ENCODE assay signal across 21 cellular contexts in genomic region chr19:5330307-5330720, GRCh38. TPM values are rescaled to one million over a fixed set of nuclear protein-coding genes. Genes with fewer than 3 reads are reported as not detected.
DNase-seq lines count a peak whose midpoint lies in the region; ATAC-seq, FAIRE-seq and TF ChIP-seq lines count a peak whose summit lies in the region.
"Had no signal": no experiment of that assay in that cellular context is flagged by ENCODE, and none has a peak within 500 bp of the region (broad histone marks: within the 10 kb centered on the region; RNA-seq: fewer than 3 reads in every experiment).

No MANE protein-coding gene starts in this region.

- H3K4ac ChIP-seq in H1 (replicated peaks; ENCODE audit: insufficient read length, low read depth, low read length) (no peak overlapping the region), H9 (ENCODE audit: low read depth, low read length) (no peak overlapping the region)

- peak; percentile 89 for FAIRE-seq in GM18507 (lab: Jason Lieb, UNC)
- no peak for FAIRE-seq in H1 (lab: Jason Lieb, UNC)

- H3K18ac ChIP-seq in H1 (ENCODE audit: extremely low read depth, low read length) (no peak overlapping the region), H9 (ENCODE audit: insufficient read length, low read depth, low read length) (no peak overlapping the region)

- TF ChIP-seq RAD21 in H1 (IDR thresholded peaks at IDR 0.05 in 1 of 2, conservative IDR thresholded peaks at IDR 0.05 in 1 of 2; ENCODE audit: low read depth in 2 of 2, low read length in 2 of 2), result no peak

- H3K9ac ChIP-seq in H1 (replicated peaks in 1 of 4; ENCODE audit: extremely low read depth in 1 of 4, low read depth in 3 of 4, low read length in 3 of 4) (no peak overlapping the region), H9 (ENCODE audit: extremely low read depth, insufficient read length, low read length) (no peak overlapping the region), GM23248 (no peak overlapping the region)
- H3K9ac ChIP-seq: SK-N-SH had no signal

- no peaks in the 10 kb centered on the region; a peak in 2 of 7 replicates for H3K4me1 ChIP-seq in H1 (replicated peaks in 1 of 4; ENCODE audit: control insufficient read depth in 3 of 4, insufficient read depth in 4 of 4, low read length in 3 of 4)
- H3K4me1 ChIP-seq in H9 (ENCODE audit: insufficient read depth, low read length), result no peaks in the 10 kb centered on the region
- no peaks in the 10 kb centered on the region for H3K4me1 ChIP-seq in GM23248 (ENCODE audit: insufficient read depth)
- H3K4me1 ChIP-seq: Caco-2 had no signal

- CTCF ChIA-PET in H1 (lab: Charles Lee; ENCODE audit: partially characterized antibody), result no interaction called here

- in situ Hi-C loops in GM23248 (cut with MboI), result no loop called here

- POLR2A ChIA-PET in H1 (lab: Charles Lee; ENCODE audit: partially characterized antibody), result no interaction called here

- H3K4me3 ChIP-seq in H1 (ENCODE audit: extremely low read depth in 1 of 4, insufficient read depth in 2 of 4, low read depth in 3 of 4, low read length in 4 of 4), result no peak overlapping the region
- no peak overlapping the region for H3K4me3 ChIP-seq in GM23248

- no peak overlapping the region for H3K27ac Mint-ChIP-seq in stimulated activated naive B cell treated with anti-CD40 and anti-IgM and Interleukin-4, amounts not matched to agents 10 μg/mL and 1 μg/mL and 100 μg/mL, for 72 hours
- no peak overlapping the region for H3K27ac Mint-ChIP-seq in H9
- H3K27ac Mint-ChIP-seq: CD4-positive, alpha-beta T cell; T-helper 2 cell treated with Interferon-gamma antibody and Interleukin-4, amounts not matched to agents 5 μg/mL and 100 μg/mL, for 36 hours had no signal

- no peaks in the 10 kb centered on the region for H3K9me2 ChIP-seq in GM23248 (ENCODE audit: insufficient read depth)
- H3K9me2 ChIP-seq: SK-N-SH had no signal

- WGBS in H1 (ENCODE audit: extremely low coverage in 1 of 2, insufficient coverage in 1 of 2, insufficient read length in 1 of 2, insufficient replicate concordance in 2 of 2, low coverage in 1 of 2, low lambda C conversion rate in 2 of 2, missing lambda C conversion rate in 1 of 2), 2 experiments, result 88% methylated on average over 10 of the region's 10 CpGs; no CpG with 5 or more reads in 1 of the 2 experiments
- no CpG with 5 or more reads among the region's 10 CpGs for WGBS in H9 (ENCODE audit: extremely low coverage, insufficient read length, low lambda C conversion rate)
- 90 to 94% methylated on average over 10 of the region's 10 CpGs for WGBS in GM23248 (ENCODE audit: low coverage in 1 of 2, low lambda C conversion rate in 2 of 2, missing lambda C conversion rate in 2 of 2), 2 experiments

- H3K27me3 ChIP-seq in H1 (replicated peaks in 1 of 4; ENCODE audit: control insufficient read depth in 3 of 4, extremely low read depth in 1 of 4, insufficient read depth in 3 of 4, low read length in 3 of 4) (no peaks in the 10 kb centered on the region), H9 (ENCODE audit: insufficient read depth, low read length) (no peaks in the 10 kb centered on the region), GM23248 (replicated peaks; ENCODE audit: insufficient read depth) (no peaks in the 10 kb centered on the region)

- H2BK5ac ChIP-seq in H1 (ENCODE audit: low read depth, low read length) (no peak overlapping the region), H9 (ENCODE audit: insufficient read length, low read length) (no peak overlapping the region)

- no peak overlapping the region for H3T11ph ChIP-seq in H9 (ENCODE audit: low read length)

- H2BK15ac ChIP-seq in H1 (ENCODE audit: low read length) (no peak overlapping the region), H9 (ENCODE audit: low read depth, low read length) (no peak overlapping the region)

- H2AK5ac ChIP-seq in H1 (ENCODE audit: low read depth, low read length), result no peak overlapping the region
- no peak overlapping the region for H2AK5ac ChIP-seq in H9 (ENCODE audit: insufficient read length, low read length)

- no peak overlapping the region for H4K8ac ChIP-seq in H1 (ENCODE audit: extremely low read depth, insufficient read depth, low read length)
- H4K8ac ChIP-seq in H9 (replicated peaks; ENCODE audit: insufficient read length, low read depth, low read length), result no peak overlapping the region

- H3K4me2 ChIP-seq in H1 (ENCODE audit: insufficient read depth in 1 of 2, low read depth in 2 of 2, low read length in 2 of 2) (no peak overlapping the region), H9 (ENCODE audit: insufficient read depth, insufficient read length, low read length) (no peak overlapping the region), GM23248 (ENCODE audit: unreplicated experiment) (no peak overlapping the region)
- H3K4me2 ChIP-seq: SK-N-SH had no signal

- H3K79me2 ChIP-seq in H1 (ENCODE audit: control insufficient read depth in 1 of 2, insufficient read depth in 2 of 2, low read length in 2 of 2) (peaks cover 12 to 90% of the 10 kb centered on the region in 2 experiments; a peak in 3 of 4 replicates), H9 (ENCODE audit: insufficient read depth, low read length) (peaks cover 29% of the 10 kb centered on the region; the same call in 1 of the 2 replicates), GM23248 (ENCODE audit: insufficient read depth) (no peaks in the 10 kb centered on the region)

- H4K5ac ChIP-seq in H1 (ENCODE audit: insufficient read length, low read depth, low read length) (no peak overlapping the region), H9 (ENCODE audit: insufficient read length, low read depth, low read length) (no peak overlapping the region)

- no peaks in the 10 kb centered on the region for H3F3A ChIP-seq in GM23248 (ENCODE audit: insufficient read depth)

- H4K20me1 ChIP-seq in H1 (replicated peaks in 1 of 2; ENCODE audit: control insufficient read depth in 1 of 2, insufficient read depth in 2 of 2, low read length in 2 of 2) (peaks cover 45 to 55% of the 10 kb centered on the region in 2 experiments), H9 (ENCODE audit: control insufficient read depth, insufficient read depth, insufficient read length) (no peaks in the 10 kb centered on the region), GM23248 (ENCODE audit: insufficient read depth) (no peaks in the 10 kb centered on the region)

- H2BK120ac ChIP-seq in H1 (replicated peaks; ENCODE audit: low read depth, low read length) (no peak overlapping the region), H9 (ENCODE audit: low read depth, low read length, poor library complexity, severe bottlenecking) (no peak overlapping the region)

- H4K91ac ChIP-seq in H1 (replicated peaks; ENCODE audit: insufficient read length, low read length) (no peak overlapping the region), H9 (ENCODE audit: insufficient read length, low read depth, low read length) (no peak overlapping the region)

- H3K23me2 ChIP-seq in H1 (ENCODE audit: low read depth, low read length), result no peaks in the 10 kb centered on the region
- H3K23me2 ChIP-seq in H9 (ENCODE audit: insufficient read length, low read depth, low read length, poor library complexity, severe bottlenecking), result no peaks in the 10 kb centered on the region

- no peak for TF ChIP-seq POLR2A in H1 (IDR thresholded peaks at IDR 0.05; ENCODE audit: control extremely low read depth in 1 of 2, low read depth in 2 of 2, low read length in 2 of 2)

- H3K9me3 ChIP-seq in H1 (ENCODE audit: insufficient read depth in 2 of 2, low read depth in 1 of 2, low read length in 1 of 2) (no peaks in the 10 kb centered on the region), H9 (ENCODE audit: control insufficient read depth, low read depth, low read length) (no peaks in the 10 kb centered on the region), GM23248 (ENCODE audit: low read depth) (no peaks in the 10 kb centered on the region)
- H3K9me3 ChIP-seq: Caco-2, SK-N-SH had no signal

- no peak overlapping the region for H3K4me3 Mint-ChIP-seq in stimulated activated naive B cell treated with anti-CD40 and anti-IgM and Interleukin-4, amounts not matched to agents 10 μg/mL and 1 μg/mL and 100 μg/mL, for 72 hours
- no peak overlapping the region for H3K4me3 Mint-ChIP-seq in H9
- H3K4me3 Mint-ChIP-seq: CD4-positive, alpha-beta T cell; T-helper 2 cell treated with Interferon-gamma antibody and Interleukin-4, amounts not matched to agents 5 μg/mL and 100 μg/mL, for 36 hours had no signal

- no peak overlapping the region for H2BK20ac ChIP-seq in H1 (ENCODE audit: low read length)
- no peak overlapping the region for H2BK20ac ChIP-seq in H9 (ENCODE audit: low read depth, low read length, poor library complexity, severe bottlenecking)

- no peak overlapping the region for H3K56ac ChIP-seq in H1 (replicated peaks; ENCODE audit: insufficient read length, low read depth, low read length)
- H3K56ac ChIP-seq in H9 (ENCODE audit: insufficient read length, low read depth, low read length), result no peak overlapping the region

- H3K79me1 ChIP-seq in H1 (ENCODE audit: low read depth, low read length) (peaks cover 23% of the 10 kb centered on the region), H9 (ENCODE audit: insufficient read depth, low read depth, low read length, poor library complexity, severe bottlenecking) (peaks cover 12% of the 10 kb centered on the region)

- H3K27me3 Mint-ChIP-seq in stimulated activated naive B cell treated with anti-CD40 and anti-IgM and Interleukin-4, amounts not matched to agents 10 μg/mL and 1 μg/mL and 100 μg/mL, for 72 hours, result peaks cover 37 to 48% of the 10 kb centered on the region in 2 donors
- H3K27me3 Mint-ChIP-seq in H9 (ENCODE audit: low read depth), result no peaks in the 10 kb centered on the region

- H3K23ac ChIP-seq in H1 (ENCODE audit: insufficient read length), result no peak overlapping the region
- H3K23ac ChIP-seq in H9 (ENCODE audit: insufficient read length, low read depth, low read length), result no peak overlapping the region

- no peaks in the 10 kb centered on the region for H3K9me3 Mint-ChIP-seq in stimulated activated naive B cell treated with anti-CD40 and anti-IgM and Interleukin-4, amounts not matched to agents 10 μg/mL and 1 μg/mL and 100 μg/mL, for 72 hours
- no peaks in the 10 kb centered on the region for H3K9me3 Mint-ChIP-seq in H9
- H3K9me3 Mint-ChIP-seq: CD4-positive, alpha-beta T cell; T-helper 2 cell treated with Interferon-gamma antibody and Interleukin-4, amounts not matched to agents 5 μg/mL and 100 μg/mL, for 36 hours had no signal

- H3K4me1 Mint-ChIP-seq in stimulated activated naive B cell treated with anti-CD40 and anti-IgM and Interleukin-4, amounts not matched to agents 10 μg/mL and 1 μg/mL and 100 μg/mL, for 72 hours, result peaks cover 4% of the 10 kb centered on the region in 2 donors
- H3K4me1 Mint-ChIP-seq in H9, result peaks cover 7 to 16% of the 10 kb centered on the region in 2 experiments; a peak in 3 of 4 replicates

- H3K36me3 ChIP-seq in H1 (ENCODE audit: control insufficient read depth in 2 of 4, insufficient read depth in 4 of 4, low read length in 3 of 4) (peaks cover 0 to 3% (median 1%) of the 10 kb centered on the region in 4 experiments; a peak in 1 of 8 replicates), GM23248 (ENCODE audit: low read depth) (no peaks in the 10 kb centered on the region)

- TF ChIP-seq CTCF in GM10266 (IDR thresholded peaks at IDR 0.05; ENCODE audit: control insufficient read depth, insufficient read depth, low read depth, missing control alignments) (no peak), H1 (IDR thresholded peaks at IDR 0.05; ENCODE audit: control extremely low read depth in 1 of 3, insufficient read depth in 1 of 3, low read depth in 1 of 3, low read length in 3 of 3) (no peak), H9 (conservative IDR thresholded peaks at IDR 0.05) (no peak)

- DNase-seq in GM10266 (ENCODE audit: extremely low spot score) (peak; percentile 75), GM18507 (ENCODE audit: extremely low spot score, insufficient read length, low read depth) (peak; percentile 33), H1 (ENCODE audit: low read depth in 1 of 2, low spot score in 2 of 2) (no peak), H9 (no peak), GM23248 (no peak), NCI-H524 treated with DMSO at 0.1 percent for 48 hours (lab: John Stamatoyannopoulos, UW) (no peak)
- DNase-seq in stimulated activated naive B cell treated with anti-CD40 and anti-IgM and Interleukin-4, amounts not matched to agents 10 μg/mL and 1 μg/mL and 100 μg/mL, for 72 hours, result peak; percentile 51
- DNase-seq: Caco-2; CD4-positive, alpha-beta T cell; GF-D8; HCEC 1CT; NCI-H1105; NCI-H1694; NCI-H2227 treated with DMSO at 0.1 percent for 48 hours; NCI-H510A treated with DMSO at 0.1 percent for 48 hours; NCI-H82; PC-3; RPMI8226; SHP77 treated with DMSO at 0.1 percent for 48 hours; SK-N-SH had no signal

- H3K14ac ChIP-seq in H1 (ENCODE audit: insufficient read length), result no peak overlapping the region
- H3K14ac ChIP-seq in H9 (ENCODE audit: insufficient read depth, low read length), result no peak overlapping the region

- no peak overlapping the region for H3K27ac ChIP-seq in H1 (ENCODE audit: low read depth, low read length)
- no peak overlapping the region for H3K27ac ChIP-seq in H9 (ENCODE audit: insufficient read length, low read depth, low read length)
- no peak overlapping the region for H3K27ac ChIP-seq in GM23248

- H2AFZ ChIP-seq in H1 (ENCODE audit: low read length) (no peak overlapping the region), H9 (ENCODE audit: low read length) (no peak overlapping the region), GM23248 (no peak overlapping the region)

- no peaks in the 10 kb centered on the region for H3K36me3 Mint-ChIP-seq in stimulated activated naive B cell treated with anti-CD40 and anti-IgM and Interleukin-4, amounts not matched to agents 10 μg/mL and 1 μg/mL and 100 μg/mL, for 72 hours
- H3K36me3 Mint-ChIP-seq in H9 (ENCODE audit: insufficient read depth in 1 of 3, low read depth in 3 of 3), result peaks cover 12 to 37% (median 20%) of the 10 kb centered on the region in 3 experiments; a peak in 6 of 7 replicates

- TF ChIP-seq EP300 in H1 (IDR thresholded peaks at IDR 0.05; ENCODE audit: borderline replicate concordance in 1 of 2, low read depth in 2 of 2, low read length in 2 of 2), result no peak

- H2BK12ac ChIP-seq in H1 (ENCODE audit: low read depth, low read length), result no peak overlapping the region
- no peak overlapping the region for H2BK12ac ChIP-seq in H9 (ENCODE audit: insufficient read length, low read depth, low read length)

- ATAC-seq in stimulated activated naive B cell treated with anti-CD40 and anti-IgM and Interleukin-4, amounts not matched to agents 10 μg/mL and 1 μg/mL and 100 μg/mL, for 72 hours (replicated peaks), result peak; percentile 89 to 92
- ATAC-seq: PC-3 had no signal

RNA-seq across cellular contexts. Expression of gene PTPRS, which starts 10.3 kb away (rescaled TPM):
- 218 and 223 TPM in 2 replicates for total RNA-seq in H1 (2021; fragmentation: NEBNext Ultra II Directional; extraction: Animal tissue kit (Norgen Biotek cat#: 25700))
- 96.8 and 146 TPM in 2 replicates for polyA plus RNA-seq in H1 (2011; rRNA removed)
- polyA plus RNA-seq in H1 (2011; cell fraction: cytosol; rRNA removed), result 87.7 TPM
- polyA plus RNA-seq in H1 (2011; cell fraction: nucleus; rRNA removed), result 278 TPM
- polyA plus RNA-seq in H1 (2012, experiment 1 of 2), result 73.0 to 132 TPM (median 116 TPM) in 4 replicates
- 60.0 TPM for polyA plus RNA-seq in H1 (2012, experiment 2 of 2)
- 124 TPM for polyA plus RNA-seq in H1 (2013, experiment 1 of 2)
- 122 TPM for polyA plus RNA-seq in H1 (2013, experiment 2 of 2)
- 192 and 241 TPM in 2 replicates for polyA minus RNA-seq in H1 (2011; rRNA and poly(A)+ RNA removed)
- 212 TPM for polyA minus RNA-seq in H1 (2011; cell fraction: cytosol; rRNA and poly(A)+ RNA removed)
- polyA minus RNA-seq in H1 (2011; cell fraction: nucleus; rRNA and poly(A)+ RNA removed), result 157 TPM
- 182 and 186 TPM in 2 replicates for total RNA-seq in H9 (2021)
- 196 and 215 TPM in 2 replicates for total RNA-seq in GM23248 (2014; rRNA removed; shearing (Covaris generic))
- polyA plus RNA-seq in GM23248 (2016; fragmentation: Nextera tagmentation; extraction: Ambion mirVana), result 20.2 and 21.7 TPM in 2 replicates

Comparison
In these comparisons a context has a peak if more than half of its experiments do, and no peak if none do; other contexts are left out.
1. DNase-seq: peak in GM10266 (single experiment), GM18507 (single experiment) and stimulated activated naive B cell treated with anti-CD40 and anti-IgM and Interleukin-4, amounts not matched to agents 10 μg/mL and 1 μg/mL and 100 μg/mL, for 72 hours (single experiment); none in H1 (0 of 2), H9 (single experiment), GM23248 (single experiment) and NCI-H524 treated with DMSO at 0.1 percent for 48 hours (single experiment).